Comparison of ENCODE assay signal across 35 cellular contexts in genomic region chr2:118980573-118980972, GRCh38. TPM values are rescaled to one million over a fixed set of nuclear protein-coding genes. Genes with fewer than 3 reads are reported as not detected.
"Had no signal": no experiment of that assay in that cellular context is flagged by ENCODE, and none has a peak within 500 bp of the region (broad histone marks: within the 10 kb centered on the region; RNA-seq: fewer than 3 reads in every experiment).

No MANE protein-coding gene starts in this region.

- H3K27ac ChIP-seq: brain microvascular endothelial cell, dorsolateral prefrontal cortex, gastroesophageal sphincter, VCaP had no signal

- H3K9me3 Mint-ChIP-seq: activated B cell treated with CpG ODN at 0.5 μM for 24 hours; activated T-helper 17 cell treated with anti-CD3 and anti-CD28 coated beads, Interleukin-2, amount 50 U/mL, for 72 hours; T-helper 2 cell treated with Interferon-gamma antibody and Interleukin-4, amounts not matched to agents 5 μg/mL and 100 μg/mL, for 36 hours had no signal

- H3K36me3 ChIP-seq: brain microvascular endothelial cell, gastroesophageal sphincter had no signal

- H3K27me3 ChIP-seq: brain microvascular endothelial cell had no signal

- H3K27ac Mint-ChIP-seq: activated B cell treated with CpG ODN at 0.5 μM for 24 hours; activated CD8-positive, alpha-beta T cell treated with anti-CD3 and anti-CD28 coated beads for 36 hours; activated naive CD8-positive, alpha-beta T cell; activated T-helper 17 cell treated with anti-CD3 and anti-CD28 coated beads, Interleukin-2, amount 50 U/mL, for 72 hours; endodermal cell; T-helper 17 cell; T-helper 2 cell treated with Interferon-gamma antibody and Interleukin-4, amounts not matched to agents 5 μg/mL and 100 μg/mL, for 36 hours had no signal

- H3K36me3 Mint-ChIP-seq: activated naive CD8-positive, alpha-beta T cell had no signal

- H3K4me1 Mint-ChIP-seq: activated B cell treated with CpG ODN at 0.5 μM for 24 hours; activated T-helper 17 cell treated with anti-CD3 and anti-CD28 coated beads, Interleukin-2, amount 50 U/mL, for 72 hours; T-helper 17 cell had no signal

- ATAC-seq: activated CD4-positive, CD25-positive, alpha-beta regulatory T cell treated with anti-CD3 and anti-CD28 coated beads, Interleukin-2, amount 50 U/mL, for 24 hours; activated CD8-positive, alpha-beta T cell treated with anti-CD3 and anti-CD28 coated beads for 36 hours; activated T-cell treated with anti-CD3 and anti-CD28 coated beads, Interleukin-2, amount 50 U/mL, for 4 hours; activated T-helper 17 cell treated with anti-CD3 and anti-CD28 coated beads, Interleukin-2, amount 50 U/mL, for 72 hours; esophagus mucosa; gastroesophageal sphincter; T-helper 17 cell had no signal

- DNase-seq: activated B cell treated with CpG ODN at 0.5 μM for 24 hours; activated CD4-positive, alpha-beta T cell treated with anti-CD3 and anti-CD28 coated beads for 48 hours; activated CD4-positive, alpha-beta T cell treated with anti-CD3 and anti-CD28 coated beads, Interleukin-2, amount 50 U/mL, for 1 hour; activated CD4-positive, alpha-beta T cell treated with anti-CD3 and anti-CD28 coated beads, Interleukin-2, amount 50 U/mL, for 48 hours; activated CD8-positive, alpha-beta memory T cell treated with anti-CD3 and anti-CD28 coated beads for 24 hours; activated CD8-positive, alpha-beta T cell treated with anti-CD3 and anti-CD28 coated beads for 36 hours; activated effector memory CD4-positive, alpha-beta T cell treated with Interleukin-2 at 50 U/mL for 16 hours; activated gamma-delta T cell treated with Interleukin-2 at 50 U/mL for 16 hours; activated naive CD4-positive, alpha-beta T cell treated with anti-CD3 and anti-CD28 coated beads, Interleukin-2, amount 50 U/mL, for 16 hours; activated naive CD4-positive, alpha-beta T cell treated with Interleukin-2 at 50 U/mL for 16 hours; activated T-cell treated with anti-CD3 and anti-CD28 coated beads, Interleukin-2, amount 50 U/mL, for 4 hours; amniotic stem cell; anterior cingulate cortex; brain microvascular endothelial cell; caudate nucleus; dorsolateral prefrontal cortex; effector memory CD4-positive, alpha-beta T cell; endodermal cell; foreskin melanocyte; T-helper 1 cell; T-helper 17 cell; T1000 had no signal

- H3K4me3 ChIP-seq: dorsolateral prefrontal cortex, gastroesophageal sphincter had no signal

- H3K4me1 ChIP-seq: gastroesophageal sphincter had no signal

- H3K4me3 Mint-ChIP-seq: activated B cell treated with CpG ODN at 0.5 μM for 24 hours; activated CD8-positive, alpha-beta T cell treated with anti-CD3 and anti-CD28 coated beads for 36 hours; activated naive CD8-positive, alpha-beta T cell; activated T-cell treated with anti-CD3 and anti-CD28 coated beads, Interleukin-2, amount 50 U/mL, for 4 hours; activated T-helper 17 cell treated with anti-CD3 and anti-CD28 coated beads, Interleukin-2, amount 50 U/mL, for 72 hours; endodermal cell; T-helper 17 cell; T-helper 2 cell treated with Interferon-gamma antibody and Interleukin-4, amounts not matched to agents 5 μg/mL and 100 μg/mL, for 36 hours had no signal

RNA-seq across cellular contexts. Expression of gene MARCO, which starts 38.6 kb away (rescaled TPM):
- total RNA-seq: activated B cell treated with CpG ODN at 0.5 μM for 24 hours; activated CD8-positive, alpha-beta T cell treated with anti-CD3 and anti-CD28 coated beads for 36 hours; activated T-helper 17 cell treated with anti-CD3 and anti-CD28 coated beads, Interleukin-2, amount 50 U/mL, for 72 hours; astrocyte; chondrocyte; endodermal cell; epithelial cell of proximal tubule; fibroblast of lung; fibroblast of villous mesenchyme; glomerular endothelial cell; T-helper 17 cell had no signal
